ENCODE assay signal across 8 cellular contexts in genomic region chr3:53073553-53074365, GRCh38. TPM values are rescaled to one million over a fixed set of nuclear protein-coding genes. Genes with fewer than 3 reads are reported as not detected.
DNase-seq lines count a peak whose midpoint lies in the region; ATAC-seq, FAIRE-seq and TF ChIP-seq lines count a peak whose summit lies in the region.

No MANE protein-coding gene starts in this region.

- peaks cover 27% of the 10 kb centered on the region for H3K4me1 ChIP-seq in HepG2 (ENCODE audit: insufficient read depth, low read length)
- H3K4me1 ChIP-seq in thyroid gland: peaks cover 7 to 11% of the 10 kb centered on the region in 2 donors

- intact Hi-C loops in HepG2 (cut with micrococcal nuclease; ENCODE audit: unreplicated experiment): loop anchor here (10.0 kb wide), 1 partner anchor 329 kb away; no protein-coding TSS in a partner anchor
- intact Hi-C loops in thyroid gland (cut with DNase I): loop anchor here (10.0 kb wide), 1 partner anchor 329 kb away; no protein-coding TSS in a partner anchor

- H4K20me1 ChIP-seq in HepG2 (ENCODE audit: insufficient read depth, low read length): no peaks in the 10 kb centered on the region

- peak overlapping the region; percentile 84 for H3K4me3 Mint-ChIP-seq in activated CD4-positive, alpha-beta T cell treated with anti-CD3 and anti-CD28 coated beads, Interleukin-2, amount 10 ng/mL, durations not matched to agents 7 days and 5 days
- H3K4me3 Mint-ChIP-seq in activated naive CD8-positive, alpha-beta T cell treated with anti-CD3 and anti-CD28 coated beads, Interleukin-2, amount 50 U/mL, for 24 hours: peak overlapping the region; percentile 81

- TF ChIP-seq RAD21 in HepG2 (CRISPR knock-in tag; IDR thresholded peaks at IDR 0.05): no peak

- H3K36me3 ChIP-seq in HepG2 (replicated peaks in 1 of 2; ENCODE audit: control insufficient read depth in 1 of 2, insufficient read depth in 2 of 2, low read length in 2 of 2) (no peaks in the 10 kb centered on the region), thyroid gland (no peaks in the 10 kb centered on the region)

- no peaks in the 10 kb centered on the region for H3K9me3 Mint-ChIP-seq in activated CD4-positive, alpha-beta T cell treated with anti-CD3 and anti-CD28 coated beads, Interleukin-2, amount 10 ng/mL, durations not matched to agents 7 days and 5 days
- no peaks in the 10 kb centered on the region for H3K9me3 Mint-ChIP-seq in activated naive CD8-positive, alpha-beta T cell treated with anti-CD3 and anti-CD28 coated beads, Interleukin-2, amount 50 U/mL, for 24 hours

- WGBS in HepG2 (ENCODE audit: low lambda C conversion rate): 59% methylated on average over 6 of the region's 17 CpGs
- 75 to 77% methylated on average over 11 to 12 of the region's 17 CpGs for WGBS in thyroid gland, 2 donors

- CTCF ChIA-PET in activated CD4-positive, alpha-beta T cell treated with anti-CD3 and anti-CD28 coated beads, Interleukin-2, amount 10 ng/mL, durations not matched to agents 7 days and 5 days (lab: Charles Lee): interaction anchor here (1.3 to 1.9 kb wide), 2 partner anchors 17 to 37 kb away, joined by 3 to 5 read pairs; no protein-coding TSS in a partner anchor
- CTCF ChIA-PET in HepG2 (lab: Yijun Ruan, JAX; ENCODE audit: low intra/inter-chr PET ratio, low total read pairs): interaction anchor here (2.1 kb wide), 2 partner anchors 139 to 222 kb away, joined by 10 to 14 read pairs; no protein-coding TSS in a partner anchor

- TF ChIP-seq CTCF in HepG2 (CRISPR knock-in tag; IDR thresholded peaks at IDR 0.05) (0 out of 2 replicates have a peak, but pooled peaks have one; percentile 18), thyroid gland (IDR thresholded peaks at IDR 0.05) (no peak), GM13977 (IDR thresholded peaks at IDR 0.05; ENCODE audit: extremely low read depth, insufficient read depth, missing control alignments) (no peak)

- H3K4me3 ChIP-seq in HepG2 (replicated peaks in 1 of 3; ENCODE audit: insufficient read depth in 1 of 3, low read depth in 2 of 3, low read length in 3 of 3): peak overlapping the region; percentile 67 to 83 (median 70); a peak in 5 of 6 replicates
- H3K4me3 ChIP-seq in thyroid gland (replicated peaks in 1 of 3): peak overlapping the region in 1 of 3 donors; percentile 39

- POLR2A ChIA-PET in activated CD4-positive, alpha-beta T cell treated with anti-CD3 and anti-CD28 coated beads, Interleukin-2, amount 10 ng/mL, durations not matched to agents 7 days and 5 days (lab: Charles Lee): no interaction called here
- POLR2A ChIA-PET in HepG2 (lab: Yijun Ruan, JAX): interaction anchor here (0.5 to 1.9 kb wide), 3 partner anchors 10 to 46 kb away, joined by 3 to 4 read pairs (median 3); no protein-coding TSS in a partner anchor

- peak overlapping the region; percentile 17 for H2AFZ ChIP-seq in HepG2 (ENCODE audit: low read length)

- H3K27me3 ChIP-seq in HepG2 (ENCODE audit: control insufficient read depth in 1 of 2, insufficient read depth in 2 of 2, low read length in 2 of 2): no peaks in the 10 kb centered on the region; a peak in 1 of 5 replicates
- no peaks in the 10 kb centered on the region for H3K27me3 ChIP-seq in thyroid gland

- TSS peak; percentile 96 for BruUV-seq in HepG2 (replicated peaks; lab: Mats Ljungman, UMichigan)

- in situ Hi-C loops in HepG2 (cut with HindIII; ENCODE audit: extremely low pct_ligation_motif_present, low pct_unique_long_range_greater_than_20kb) (no loop called here), GM13977 (cut with MboI; ENCODE audit: low pct_unique_long_range_greater_than_20kb, low sequenced_read_pairs, unreplicated experiment) (no loop called here)

- H3K9ac ChIP-seq in HepG2 (ENCODE audit: insufficient read depth, low read depth, low read length): peak overlapping the region; percentile 70

- peak overlapping the region; percentile 97 for H3K27ac Mint-ChIP-seq in activated CD4-positive, alpha-beta T cell treated with anti-CD3 and anti-CD28 coated beads, Interleukin-2, amount 10 ng/mL, durations not matched to agents 7 days and 5 days
- H3K27ac Mint-ChIP-seq in activated naive CD8-positive, alpha-beta T cell treated with anti-CD3 and anti-CD28 coated beads, Interleukin-2, amount 50 U/mL, for 24 hours: peak overlapping the region; percentile 93

- no peak for FAIRE-seq in HepG2 (lab: Jason Lieb, UNC)

- H3K27ac ChIP-seq in HepG2 (ENCODE audit: extremely low read length, insufficient read depth, low read length) (peak overlapping the region; percentile 71), thyroid gland (peak overlapping the region in 2 of 3 donors; percentile 28 to 70)

- peaks cover 24% of the 10 kb centered on the region for H3K4me1 Mint-ChIP-seq in activated CD4-positive, alpha-beta T cell treated with anti-CD3 and anti-CD28 coated beads, Interleukin-2, amount 10 ng/mL, durations not matched to agents 7 days and 5 days
- H3K4me1 Mint-ChIP-seq in activated naive CD8-positive, alpha-beta T cell treated with anti-CD3 and anti-CD28 coated beads, Interleukin-2, amount 50 U/mL, for 24 hours: peaks cover 19% of the 10 kb centered on the region

- no peaks in the 10 kb centered on the region for H3K9me3 ChIP-seq in HepG2 (ENCODE audit: low read length)
- no peaks in the 10 kb centered on the region for H3K9me3 ChIP-seq in thyroid gland

- no peaks in the 10 kb centered on the region for H3K36me3 Mint-ChIP-seq in activated CD4-positive, alpha-beta T cell treated with anti-CD3 and anti-CD28 coated beads, Interleukin-2, amount 10 ng/mL, durations not matched to agents 7 days and 5 days (ENCODE audit: low read depth)
- H3K36me3 Mint-ChIP-seq in activated naive CD8-positive, alpha-beta T cell treated with anti-CD3 and anti-CD28 coated beads, Interleukin-2, amount 50 U/mL, for 24 hours (ENCODE audit: low read depth): no peaks in the 10 kb centered on the region

- TF ChIP-seq EP300 in HepG2 (IDR thresholded peaks at IDR 0.05; ENCODE audit: low read depth in 2 of 2, low read length in 2 of 2) (no peak), HepG2 (CRISPR knock-in tag; IDR thresholded peaks at IDR 0.05; ENCODE audit: borderline replicate concordance) (no peak)

- H3K79me2 ChIP-seq in HepG2 (ENCODE audit: insufficient read depth, low read length): no peaks in the 10 kb centered on the region

- TF ChIP-seq POLR2A in HepG2 (IDR thresholded peaks at IDR 0.05; ENCODE audit: insufficient read depth in 1 of 2, low read depth in 2 of 2, low read length in 2 of 2) (no peak), thyroid gland (IDR thresholded peaks at IDR 0.05) (no peak)

- no peak for DNase-seq in activated CD4-positive, alpha-beta T cell treated with anti-CD3 and anti-CD28 coated beads, Interleukin-2, amount 10 ng/mL, durations not matched to agents 7 days and 5 days
- no peak for DNase-seq in activated CD4-positive, alpha-beta T cell treated with anti-CD3 and anti-CD28 coated beads for 1 hour
- DNase-seq in activated naive CD8-positive, alpha-beta T cell treated with anti-CD3 and anti-CD28 coated beads, Interleukin-2, amount 50 U/mL, for 24 hours: no peak
- DNase-seq in HepG2 (ENCODE audit: low spot score): no peak
- no peak for DNase-seq in thyroid gland
- DNase-seq in NCI-H2029 treated with DMSO at 0.1 percent for 48 hours (lab: John Stamatoyannopoulos, UW): no peak
- DNase-seq in central memory CD4-positive, alpha-beta T cell: no peak
- no peak for DNase-seq in GM13977 (ENCODE audit: low spot score)

- no peak for ATAC-seq in activated naive CD8-positive, alpha-beta T cell treated with anti-CD3 and anti-CD28 coated beads, Interleukin-2, amount 50 U/mL, for 24 hours
- ATAC-seq in HepG2: peak; percentile 1; the same call in 1 of the 3 replicates

- H3K4me2 ChIP-seq in HepG2 (ENCODE audit: low read depth, low read length): peak overlapping the region; percentile 100

- no peaks in the 10 kb centered on the region for H3K27me3 Mint-ChIP-seq in activated CD4-positive, alpha-beta T cell treated with anti-CD3 and anti-CD28 coated beads, Interleukin-2, amount 10 ng/mL, durations not matched to agents 7 days and 5 days
- H3K27me3 Mint-ChIP-seq in activated naive CD8-positive, alpha-beta T cell treated with anti-CD3 and anti-CD28 coated beads, Interleukin-2, amount 50 U/mL, for 24 hours: no peaks in the 10 kb centered on the region

RNA-seq across cellular contexts. Expression of gene SFMBT1, which starts 27.9 kb away (rescaled TPM):
- total RNA-seq in activated CD4-positive, alpha-beta T cell treated with anti-CD3 and anti-CD28 coated beads, Interleukin-2, amount 10 ng/mL, durations not matched to agents 7 days and 5 days: 10 to 100 TPM; 32.2 to 32.8 TPM
- total RNA-seq in HepG2 (2016; rRNA removed; fragmentation: Illumina TruSeq; extraction: Trizol): 12.8 and 15.6 TPM in 2 replicates
- 8.9 and 9.3 TPM in 2 replicates for total RNA-seq in HepG2 (2016; cell fraction: cytosol; rRNA removed; fragmentation: Illumina TruSeq; extraction: Trizol; ENCODE audit: low read depth)
- total RNA-seq in HepG2 (2016; cell fraction: insoluble cytoplasmic fraction; rRNA removed; fragmentation: Illumina TruSeq; extraction: Trizol): 14.5 and 15.1 TPM in 2 replicates
- total RNA-seq in HepG2 (2016; cell fraction: membrane; rRNA removed; fragmentation: Illumina TruSeq; extraction: Trizol): 10.0 and 10.3 TPM in 2 replicates
- 9.9 and 12.6 TPM in 2 replicates for total RNA-seq in HepG2 (2016; cell fraction: nucleus; rRNA removed; fragmentation: Illumina TruSeq; extraction: Trizol)
- polyA plus RNA-seq in HepG2 (2011; rRNA removed): 3.8 and 4.0 TPM in 2 replicates
- 2.9 and 3.8 TPM in 2 replicates for polyA plus RNA-seq in HepG2 (2011; cell fraction: cytosol; rRNA removed)
- polyA plus RNA-seq in HepG2 (2011; cell fraction: nucleus; rRNA removed): 3.1 and 5.0 TPM in 2 replicates
- 3.3 TPM in 2 replicates for polyA plus RNA-seq in HepG2 (2012)
- polyA plus RNA-seq in HepG2 (2016; cell fraction: cytosol; fragmentation: Illumina TruSeq; extraction: Trizol; ENCODE audit: low read depth): 1.5 TPM in 2 replicates
- polyA plus RNA-seq in HepG2 (2016; cell fraction: insoluble cytoplasmic fraction; fragmentation: Illumina TruSeq; extraction: Trizol; ENCODE audit: low read depth): 9.8 and 11.0 TPM in 2 replicates
- 4.1 and 4.6 TPM in 2 replicates for polyA plus RNA-seq in HepG2 (2016; cell fraction: membrane; fragmentation: Illumina TruSeq; extraction: Trizol; ENCODE audit: low read depth)
- polyA plus RNA-seq in HepG2 (2016; cell fraction: nucleus; fragmentation: Illumina TruSeq; extraction: Trizol; ENCODE audit: insufficient read depth, low read depth): 9.0 and 10.5 TPM in 2 replicates
- polyA minus RNA-seq in HepG2 (2011; rRNA and poly(A)+ RNA removed; ENCODE audit: low replicate concordance): 13.9 and 50.6 TPM in 2 replicates
- 5.8 and 10.0 TPM in 2 replicates for polyA minus RNA-seq in HepG2 (2011; cell fraction: cytosol; rRNA and poly(A)+ RNA removed)
- polyA minus RNA-seq in HepG2 (2011; cell fraction: nucleus; rRNA and poly(A)+ RNA removed): 13.1 and 13.9 TPM in 2 replicates
- 10 to 100 TPM; 17.2 to 35.3 (median 31.1) TPM for total RNA-seq in thyroid gland

RNA-seq across cellular contexts. Expression of gene RFT1, which starts 56.5 kb away (rescaled TPM):
- 10 to 100 TPM; 33.3 to 34.1 TPM for total RNA-seq in activated CD4-positive, alpha-beta T cell treated with anti-CD3 and anti-CD28 coated beads, Interleukin-2, amount 10 ng/mL, durations not matched to agents 7 days and 5 days
- total RNA-seq in HepG2 (2016; rRNA removed; fragmentation: Illumina TruSeq; extraction: Trizol) (25.7 and 37.0 TPM in 2 replicates), thyroid gland (10 to 100 TPM; 14.4 to 17.7 (median 16.2) TPM)
- total RNA-seq in HepG2 (2016; cell fraction: cytosol; rRNA removed; fragmentation: Illumina TruSeq; extraction: Trizol; ENCODE audit: low read depth): 4.3 and 5.1 TPM in 2 replicates
- total RNA-seq in HepG2 (2016; cell fraction: insoluble cytoplasmic fraction; rRNA removed; fragmentation: Illumina TruSeq; extraction: Trizol): 25.2 and 37.3 TPM in 2 replicates
- total RNA-seq in HepG2 (2016; cell fraction: membrane; rRNA removed; fragmentation: Illumina TruSeq; extraction: Trizol): 14.7 and 16.2 TPM in 2 replicates
- 30.4 and 35.0 TPM in 2 replicates for total RNA-seq in HepG2 (2016; cell fraction: nucleus; rRNA removed; fragmentation: Illumina TruSeq; extraction: Trizol)
- polyA plus RNA-seq in HepG2 (2011; rRNA removed): 21.0 and 23.2 TPM in 2 replicates
- 21.9 and 27.5 TPM in 2 replicates for polyA plus RNA-seq in HepG2 (2011; cell fraction: cytosol; rRNA removed)
- 11.4 TPM in 2 replicates for polyA plus RNA-seq in HepG2 (2011; cell fraction: nucleus; rRNA removed)
- polyA plus RNA-seq in HepG2 (2012): 13.7 and 19.5 TPM in 2 replicates
- 5.2 and 6.1 TPM in 2 replicates for polyA plus RNA-seq in HepG2 (2016; cell fraction: cytosol; fragmentation: Illumina TruSeq; extraction: Trizol; ENCODE audit: low read depth)
- 20.1 and 21.3 TPM in 2 replicates for polyA plus RNA-seq in HepG2 (2016; cell fraction: insoluble cytoplasmic fraction; fragmentation: Illumina TruSeq; extraction: Trizol; ENCODE audit: low read depth)
- polyA plus RNA-seq in HepG2 (2016; cell fraction: membrane; fragmentation: Illumina TruSeq; extraction: Trizol; ENCODE audit: low read depth): 10.2 and 12.2 TPM in 2 replicates
- 32.4 and 36.2 TPM in 2 replicates for polyA plus RNA-seq in HepG2 (2016; cell fraction: nucleus; fragmentation: Illumina TruSeq; extraction: Trizol; ENCODE audit: insufficient read depth, low read depth)
- 79.7 and 80.7 TPM in 2 replicates for polyA minus RNA-seq in HepG2 (2011; rRNA and poly(A)+ RNA removed; ENCODE audit: low replicate concordance)
- polyA minus RNA-seq in HepG2 (2011; cell fraction: cytosol; rRNA and poly(A)+ RNA removed): 17.0 and 17.7 TPM in 2 replicates
- polyA minus RNA-seq in HepG2 (2011; cell fraction: nucleus; rRNA and poly(A)+ RNA removed): 15.6 and 15.8 TPM in 2 replicates
